In the genomic region with DNA sequence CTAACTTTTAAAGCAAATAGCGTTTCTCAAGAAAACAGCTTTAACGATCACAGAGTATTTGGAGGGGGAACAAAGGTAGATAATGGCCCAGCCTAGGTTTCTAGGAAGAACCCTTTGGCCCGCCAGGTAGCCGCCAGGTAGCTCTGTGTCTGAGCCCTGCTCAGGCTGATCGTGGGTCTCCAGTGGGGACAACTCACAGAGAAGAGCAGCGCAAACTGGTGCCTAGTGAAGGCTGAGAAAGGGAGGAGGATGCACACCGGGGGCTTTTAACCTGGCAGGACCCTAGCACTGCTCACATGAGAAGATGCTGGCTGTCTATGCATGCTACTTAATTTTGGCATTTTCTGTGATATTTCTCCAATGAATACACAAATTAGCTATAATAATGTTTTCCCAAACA, we compare ENCODE assay signal across 22 cellular contexts. TPM values are rescaled to one million over a fixed set of nuclear protein-coding genes. Genes with fewer than 3 reads are reported as not detected.
DNase-seq lines count a peak whose midpoint lies in the region; ATAC-seq, FAIRE-seq and TF ChIP-seq lines count a peak whose summit lies in the region.
"Had no signal": no experiment of that assay in that cellular context is flagged by ENCODE, and none has a peak within 500 bp of the region (broad histone marks: within the 10 kb centered on the region; RNA-seq: fewer than 3 reads in every experiment).

No MANE protein-coding gene starts in this region.

- POLR2A ChIA-PET in HepG2 (lab: Yijun Ruan, JAX): no interaction called here

- no peak for TF ChIP-seq POLR2A in HepG2 (IDR thresholded peaks at IDR 0.05; ENCODE audit: insufficient read depth in 1 of 2, low read depth in 2 of 2, low read length in 2 of 2)
- TF ChIP-seq POLR2A in spleen (IDR thresholded peaks at IDR 0.05): no peak
- no peak for TF ChIP-seq POLR2A in uterus (IDR thresholded peaks at IDR 0.05)

- H3K9me3 ChIP-seq in right atrium auricular region (no peaks in the 10 kb centered on the region), HepG2 (ENCODE audit: low read length) (no peaks in the 10 kb centered on the region), spleen (no peaks in the 10 kb centered on the region), uterus (no peaks in the 10 kb centered on the region), colonic mucosa (no peaks in the 10 kb centered on the region)
- H3K9me3 ChIP-seq: BE2C, HAP-1 had no signal

- CTCF ChIA-PET in HepG2 (lab: Yijun Ruan, JAX; ENCODE audit: low intra/inter-chr PET ratio, low total read pairs): no interaction called here

- no peaks in the 10 kb centered on the region for H4K20me1 ChIP-seq in HepG2 (ENCODE audit: insufficient read depth, low read length)

- H3K4me1 ChIP-seq in right atrium auricular region (no peaks in the 10 kb centered on the region), HepG2 (ENCODE audit: insufficient read depth, low read length) (peaks cover 26% of the 10 kb centered on the region), spleen (peaks cover 5 to 12% (median 8%) of the 10 kb centered on the region in 6 donors), uterus (no peaks in the 10 kb centered on the region), colonic mucosa (no peaks in the 10 kb centered on the region)
- H3K4me1 ChIP-seq: BE2C, HAP-1 had no signal

- ATAC-seq in left ventricle myocardium superior (no peak), HepG2 (no peak)

- intact Hi-C loops in left ventricle myocardium superior (cut with micrococcal nuclease): no loop called here
- intact Hi-C loops in HepG2 (cut with micrococcal nuclease; ENCODE audit: unreplicated experiment): no loop called here
- intact Hi-C loops in spleen (cut with DNase I; ENCODE audit: low total_unique reads): no loop called here
- intact Hi-C loops in uterus (cut with DNase I; ENCODE audit: low total_unique reads): no loop called here
- intact Hi-C loops in colonic mucosa (cut with DNase I): no loop called here

- no peak overlapping the region for H3K9ac ChIP-seq in HepG2 (ENCODE audit: insufficient read depth, low read depth, low read length)
- H3K9ac ChIP-seq in colonic mucosa (ENCODE audit: low read depth in 2 of 2, low read length in 2 of 2): no peak overlapping the region
- H3K9ac ChIP-seq: GM23248 had no signal

- peaks cover 13% of the 10 kb centered on the region for H3K79me2 ChIP-seq in HepG2 (ENCODE audit: insufficient read depth, low read length)

- no peaks in the 10 kb centered on the region for H3K27me3 ChIP-seq in right atrium auricular region
- no peaks in the 10 kb centered on the region; a peak in 1 of 5 replicates for H3K27me3 ChIP-seq in HepG2 (ENCODE audit: control insufficient read depth in 1 of 2, insufficient read depth in 2 of 2, low read length in 2 of 2)
- H3K27me3 ChIP-seq in spleen (replicated peaks in 1 of 7): no peaks in the 10 kb centered on the region
- H3K27me3 ChIP-seq in uterus: no peaks in the 10 kb centered on the region
- H3K27me3 ChIP-seq in colonic mucosa: no peaks in the 10 kb centered on the region

- no peak for TF ChIP-seq EP300 in HepG2 (IDR thresholded peaks at IDR 0.05; ENCODE audit: low read depth in 2 of 2, low read length in 2 of 2)
- TF ChIP-seq EP300 in HepG2 (CRISPR knock-in tag; IDR thresholded peaks at IDR 0.05; ENCODE audit: borderline replicate concordance): no peak

- BruUV-seq in HepG2 (replicated peaks; lab: Mats Ljungman, UMichigan): no TSS peak

- WGBS in HepG2 (ENCODE audit: low lambda C conversion rate): 90% methylated on average over 7 of the region's 7 CpGs
- 79 to 95% (median 86%) methylated on average over 7 of the region's 7 CpGs for WGBS in spleen, 5 donors

- H3K27ac ChIP-seq in right atrium auricular region: no peak overlapping the region
- no peak overlapping the region for H3K27ac ChIP-seq in HepG2 (ENCODE audit: extremely low read length, insufficient read depth, low read length)
- H3K27ac ChIP-seq in spleen: no peak overlapping the region
- peak overlapping the region; percentile 8 for H3K27ac ChIP-seq in uterus
- no peak overlapping the region for H3K27ac ChIP-seq in colonic mucosa
- H3K27ac ChIP-seq: GM23248 had no signal

- FAIRE-seq in HepG2 (lab: Jason Lieb, UNC): no peak
- FAIRE-seq: GM12892, GM18507 had no signal

- in situ Hi-C loops in HepG2 (cut with HindIII; ENCODE audit: extremely low pct_ligation_motif_present, low pct_unique_long_range_greater_than_20kb): no loop called here

- H3K36me3 ChIP-seq in right atrium auricular region (no peaks in the 10 kb centered on the region), HepG2 (replicated peaks in 1 of 2; ENCODE audit: control insufficient read depth in 1 of 2, insufficient read depth in 2 of 2, low read length in 2 of 2) (peaks cover 0 to 7% of the 10 kb centered on the region in 2 experiments; a peak in 1 of 5 replicates), spleen (no peaks in the 10 kb centered on the region), uterus (no peaks in the 10 kb centered on the region), colonic mucosa (no peaks in the 10 kb centered on the region)
- H3K36me3 ChIP-seq: BE2C, HAP-1 had no signal

- H3K4me3 ChIP-seq in right atrium auricular region (no peak overlapping the region), HepG2 (replicated peaks in 1 of 3; ENCODE audit: insufficient read depth in 1 of 3, low read depth in 2 of 3, low read length in 3 of 3) (no peak overlapping the region), spleen (no peak overlapping the region), uterus (no peak overlapping the region), colonic mucosa (no peak overlapping the region)
- H3K4me3 ChIP-seq: GM23248, HAP-1 had no signal

- TF ChIP-seq CTCF in right atrium auricular region (IDR thresholded peaks at IDR 0.05): no peak
- TF ChIP-seq CTCF in HepG2 (CRISPR knock-in tag; IDR thresholded peaks at IDR 0.05): no peak
- TF ChIP-seq CTCF in spleen (IDR thresholded peaks at IDR 0.05 in 8 of 11, conservative IDR thresholded peaks at IDR 0.05 in 3 of 11): no peak
- no peak for TF ChIP-seq CTCF in uterus (IDR thresholded peaks at IDR 0.05)
- no peak for TF ChIP-seq CTCF in colonic mucosa (IDR thresholded peaks at IDR 0.05)

- no peak for TF ChIP-seq RAD21 in HepG2 (CRISPR knock-in tag; IDR thresholded peaks at IDR 0.05)

- H2AFZ ChIP-seq in HepG2 (ENCODE audit: low read length): no peak overlapping the region
- H2AFZ ChIP-seq: GM23248 had no signal

- H3K4me2 ChIP-seq in HepG2 (ENCODE audit: low read depth, low read length): no peak overlapping the region

- DNase-seq in right atrium auricular region (ENCODE audit: low spot score) (peak; percentile 9), left ventricle myocardium superior (no peak), HepG2 (ENCODE audit: low spot score) (no peak), spleen (peak; percentile 21), uterus (no peak), colonic mucosa (no peak), LoVo (ENCODE audit: low spot score) (no peak), NCI-H2196 (lab: John Stamatoyannopoulos, UW; ENCODE audit: unreplicated experiment) (no peak)
- DNase-seq: BE2C; C1 segment of cervical spinal cord; CD4-positive, CD25-positive, alpha-beta regulatory T cell; CD8-positive, alpha-beta memory T cell; COR-L47; DMS79; GDM1; GM23248 had no signal

RNA-seq across cellular contexts. Expression of gene NGEF, which starts 5.8 kb away (rescaled TPM):
- total RNA-seq in right atrium auricular region: 1 to 10 TPM; 1.4 to 4.8 TPM
- not detected for total RNA-seq in left ventricle myocardium superior
- 11.8 and 14.4 TPM in 2 replicates for total RNA-seq in HepG2 (2016; rRNA removed; fragmentation: Illumina TruSeq; extraction: Trizol)
- 3.2 and 3.9 TPM in 2 replicates for total RNA-seq in HepG2 (2016; cell fraction: cytosol; rRNA removed; fragmentation: Illumina TruSeq; extraction: Trizol; ENCODE audit: low read depth)
- 10.9 and 16.2 TPM in 2 replicates for total RNA-seq in HepG2 (2016; cell fraction: insoluble cytoplasmic fraction; rRNA removed; fragmentation: Illumina TruSeq; extraction: Trizol)
- total RNA-seq in HepG2 (2016; cell fraction: membrane; rRNA removed; fragmentation: Illumina TruSeq; extraction: Trizol): 5.7 and 5.8 TPM in 2 replicates
- 16.5 and 17.9 TPM in 2 replicates for total RNA-seq in HepG2 (2016; cell fraction: nucleus; rRNA removed; fragmentation: Illumina TruSeq; extraction: Trizol)
- polyA plus RNA-seq in HepG2 (2011; rRNA removed): 36.9 and 40.7 TPM in 2 replicates
- polyA plus RNA-seq in HepG2 (2011; cell fraction: cytosol; rRNA removed): 12.8 and 15.9 TPM in 2 replicates
- 96.4 and 108 TPM in 2 replicates for polyA plus RNA-seq in HepG2 (2011; cell fraction: nucleus; rRNA removed)
- polyA plus RNA-seq in HepG2 (2012): 22.1 and 22.9 TPM in 2 replicates
- polyA plus RNA-seq in HepG2 (2016; cell fraction: cytosol; fragmentation: Illumina TruSeq; extraction: Trizol; ENCODE audit: low read depth): 1.4 TPM in 2 replicates
- polyA plus RNA-seq in HepG2 (2016; cell fraction: insoluble cytoplasmic fraction; fragmentation: Illumina TruSeq; extraction: Trizol; ENCODE audit: low read depth): 9.8 and 12.7 TPM in 2 replicates
- polyA plus RNA-seq in HepG2 (2016; cell fraction: membrane; fragmentation: Illumina TruSeq; extraction: Trizol; ENCODE audit: low read depth): 2.8 and 3.2 TPM in 2 replicates
- 29.2 and 34.3 TPM in 2 replicates for polyA plus RNA-seq in HepG2 (2016; cell fraction: nucleus; fragmentation: Illumina TruSeq; extraction: Trizol; ENCODE audit: insufficient read depth, low read depth)
- 0.44 and 113 TPM in 2 replicates for polyA minus RNA-seq in HepG2 (2011; rRNA and poly(A)+ RNA removed; ENCODE audit: low replicate concordance)
- 17.7 and 20.2 TPM in 2 replicates for polyA minus RNA-seq in HepG2 (2011; cell fraction: cytosol; rRNA and poly(A)+ RNA removed)
- 26.9 and 31.6 TPM in 2 replicates for polyA minus RNA-seq in HepG2 (2011; cell fraction: nucleus; rRNA and poly(A)+ RNA removed)
- under 1 TPM in 3 of 7 donors, not detected in 4; 0.23 to 0.79 (median 0.43) TPM for total RNA-seq in spleen
- polyA plus RNA-seq in spleen: under 1 TPM in 2 of 3 donors, not detected in 1; 0.26 to 0.45 TPM
- 10 to 100 TPM in 1 of 4 donors, 1 to 10 TPM in 2, under 1 TPM in 1; 0.29 to 18.4 (median 5.2) TPM for total RNA-seq in uterus
- 10 to 100 TPM; 25.6 to 34.0 TPM for total RNA-seq in colonic mucosa
- total RNA-seq: CD4-positive, CD25-positive, alpha-beta regulatory T cell had no signal
- polyA plus RNA-seq: CD8-positive, alpha-beta memory T cell; GM23248 had no signal

RNA-seq across cellular contexts. Expression of gene NEU2, which starts 25.2 kb away (rescaled TPM):
- not detected for total RNA-seq in right atrium auricular region
- total RNA-seq in left ventricle myocardium superior: not detected
- total RNA-seq in HepG2 (2016; rRNA removed; fragmentation: Illumina TruSeq; extraction: Trizol): not detected in 2 replicates
- not detected in 2 replicates for total RNA-seq in HepG2 (2016; cell fraction: cytosol; rRNA removed; fragmentation: Illumina TruSeq; extraction: Trizol; ENCODE audit: low read depth)
- total RNA-seq in HepG2 (2016; cell fraction: insoluble cytoplasmic fraction; rRNA removed; fragmentation: Illumina TruSeq; extraction: Trizol): not detected in 2 replicates
- total RNA-seq in HepG2 (2016; cell fraction: membrane; rRNA removed; fragmentation: Illumina TruSeq; extraction: Trizol): not detected in 2 replicates
- total RNA-seq in HepG2 (2016; cell fraction: nucleus; rRNA removed; fragmentation: Illumina TruSeq; extraction: Trizol): not detected in 2 replicates
- not detected in 2 replicates for polyA plus RNA-seq in HepG2 (2011; rRNA removed)
- not detected in 2 replicates for polyA plus RNA-seq in HepG2 (2011; cell fraction: cytosol; rRNA removed)
- not detected in 2 replicates for polyA plus RNA-seq in HepG2 (2011; cell fraction: nucleus; rRNA removed)
- polyA plus RNA-seq in HepG2 (2012): not detected in 2 replicates
- polyA plus RNA-seq in HepG2 (2016; cell fraction: cytosol; fragmentation: Illumina TruSeq; extraction: Trizol; ENCODE audit: low read depth): not detected in 2 replicates
- not detected in 2 replicates for polyA plus RNA-seq in HepG2 (2016; cell fraction: insoluble cytoplasmic fraction; fragmentation: Illumina TruSeq; extraction: Trizol; ENCODE audit: low read depth)
- polyA plus RNA-seq in HepG2 (2016; cell fraction: membrane; fragmentation: Illumina TruSeq; extraction: Trizol; ENCODE audit: low read depth): not detected in 2 replicates
- not detected in 2 replicates for polyA plus RNA-seq in HepG2 (2016; cell fraction: nucleus; fragmentation: Illumina TruSeq; extraction: Trizol; ENCODE audit: insufficient read depth, low read depth)
- not detected in 2 replicates for polyA minus RNA-seq in HepG2 (2011; rRNA and poly(A)+ RNA removed; ENCODE audit: low replicate concordance)
- polyA minus RNA-seq in HepG2 (2011; cell fraction: cytosol; rRNA and poly(A)+ RNA removed): not detected in 2 replicates
- not detected in 2 replicates for polyA minus RNA-seq in HepG2 (2011; cell fraction: nucleus; rRNA and poly(A)+ RNA removed)
- total RNA-seq in spleen: not detected
- not detected for polyA plus RNA-seq in spleen
- total RNA-seq in uterus: not detected
- not detected for total RNA-seq in colonic mucosa
- total RNA-seq: A172; CD4-positive, CD25-positive, alpha-beta regulatory T cell; CD8-positive, alpha-beta memory T cell; Daoy; GM23248; H4 had no signal
- polyA plus RNA-seq: CD4-positive, CD25-positive, alpha-beta regulatory T cell; CD8-positive, alpha-beta memory T cell; GM23248 had no signal

RNA-seq across cellular contexts. Expression of gene INPP5D, which starts 52.9 kb away (rescaled TPM):
- total RNA-seq in right atrium auricular region (1 to 10 TPM; 2.9 to 7.0 TPM), left ventricle myocardium superior (5.8 TPM), HepG2 (2016; rRNA removed; fragmentation: Illumina TruSeq; extraction: Trizol) (17.7 and 18.0 TPM in 2 replicates), spleen (100 to 1,000 TPM; 172 to 246 (median 186) TPM), uterus (10 to 100 TPM; 14.2 to 37.9 (median 22.3) TPM), colonic mucosa (1 to 10 TPM; 6.5 to 7.1 TPM)
- total RNA-seq in HepG2 (2016; cell fraction: cytosol; rRNA removed; fragmentation: Illumina TruSeq; extraction: Trizol; ENCODE audit: low read depth): 4.6 and 5.5 TPM in 2 replicates
- total RNA-seq in HepG2 (2016; cell fraction: insoluble cytoplasmic fraction; rRNA removed; fragmentation: Illumina TruSeq; extraction: Trizol): 15.5 and 19.4 TPM in 2 replicates
- 12.4 TPM in 2 replicates for total RNA-seq in HepG2 (2016; cell fraction: membrane; rRNA removed; fragmentation: Illumina TruSeq; extraction: Trizol)
- total RNA-seq in HepG2 (2016; cell fraction: nucleus; rRNA removed; fragmentation: Illumina TruSeq; extraction: Trizol): 15.5 and 17.7 TPM in 2 replicates
- polyA plus RNA-seq in HepG2 (2011; rRNA removed) (16.1 and 16.7 TPM in 2 replicates), spleen (10 to 100 TPM; 71.1 to 97.8 (median 97.4) TPM)
- polyA plus RNA-seq in HepG2 (2011; cell fraction: cytosol; rRNA removed): 7.7 and 8.6 TPM in 2 replicates
- polyA plus RNA-seq in HepG2 (2011; cell fraction: nucleus; rRNA removed): 55.2 and 72.1 TPM in 2 replicates
- polyA plus RNA-seq in HepG2 (2012): 36.4 and 42.1 TPM in 2 replicates
- polyA plus RNA-seq in HepG2 (2016; cell fraction: cytosol; fragmentation: Illumina TruSeq; extraction: Trizol; ENCODE audit: low read depth): 2.5 and 2.6 TPM in 2 replicates
- polyA plus RNA-seq in HepG2 (2016; cell fraction: insoluble cytoplasmic fraction; fragmentation: Illumina TruSeq; extraction: Trizol; ENCODE audit: low read depth): 16.3 and 21.7 TPM in 2 replicates
- polyA plus RNA-seq in HepG2 (2016; cell fraction: membrane; fragmentation: Illumina TruSeq; extraction: Trizol; ENCODE audit: low read depth): 8.3 and 8.6 TPM in 2 replicates
- polyA plus RNA-seq in HepG2 (2016; cell fraction: nucleus; fragmentation: Illumina TruSeq; extraction: Trizol; ENCODE audit: insufficient read depth, low read depth): 28.7 and 30.7 TPM in 2 replicates
- polyA minus RNA-seq in HepG2 (2011; rRNA and poly(A)+ RNA removed; ENCODE audit: low replicate concordance): 0.09 and 29.9 TPM in 2 replicates
- polyA minus RNA-seq in HepG2 (2011; cell fraction: cytosol; rRNA and poly(A)+ RNA removed): 15.4 and 25.3 TPM in 2 replicates
- 36.4 and 40.5 TPM in 2 replicates for polyA minus RNA-seq in HepG2 (2011; cell fraction: nucleus; rRNA and poly(A)+ RNA removed)
- total RNA-seq: Daoy, GM23248 had no signal

Comparison
In these comparisons a context has a peak if more than half of its experiments do, and no peak if none do; other contexts are left out.
1. DNase-seq: peak in right atrium auricular region (single experiment) and spleen (single experiment); none in left ventricle myocardium superior (single experiment), HepG2 (single experiment), uterus (0 of 2), colonic mucosa (single experiment), LoVo (single experiment) and NCI-H2196 (single experiment).
2. H3K27ac ChIP-seq: peak in uterus (2 of 2); none in right atrium auricular region (0 of 2), HepG2 (single experiment), spleen (0 of 8) and colonic mucosa (single experiment).